Comparison of ENCODE assay signal across 9 cellular contexts in genomic region chr19:1469200-1469935, GRCh38. TPM values are rescaled to one million over a fixed set of nuclear protein-coding genes. Genes with fewer than 3 reads are reported as not detected.
DNase-seq lines count a peak whose midpoint lies in the region; ATAC-seq and TF ChIP-seq lines count a peak whose summit lies in the region.
"Had no signal": no experiment of that assay in that cellular context is flagged by ENCODE, and none has a peak within 500 bp of the region (broad histone marks: within the 10 kb centered on the region; RNA-seq: fewer than 3 reads in every experiment).

No MANE protein-coding gene starts in this region.

- H3K36me3 Mint-ChIP-seq in WTC11 = no peaks in the 10 kb centered on the region
- H3K36me3 Mint-ChIP-seq in stimulated activated memory B cell treated with anti-CD40 and anti-IgM and Interleukin-4, amounts not matched to agents 10 μg/mL and 1 μg/mL and 100 μg/mL, for 72 hours = peaks cover 5% of the 10 kb centered on the region

- H3K4me1 Mint-ChIP-seq in WTC11 = peaks cover 5% of the 10 kb centered on the region; the same call in 1 of the 2 replicates
- peaks cover 36% of the 10 kb centered on the region for H3K4me1 Mint-ChIP-seq in stimulated activated memory B cell treated with anti-CD40 and anti-IgM and Interleukin-4, amounts not matched to agents 10 μg/mL and 1 μg/mL and 100 μg/mL, for 72 hours

- peaks cover 70% of the 10 kb centered on the region for H3K27me3 Mint-ChIP-seq in WTC11 (ENCODE audit: low read depth)
- peaks cover 8% of the 10 kb centered on the region for H3K27me3 Mint-ChIP-seq in stimulated activated memory B cell treated with anti-CD40 and anti-IgM and Interleukin-4, amounts not matched to agents 10 μg/mL and 1 μg/mL and 100 μg/mL, for 72 hours

- no peaks in the 10 kb centered on the region for H3K9me3 Mint-ChIP-seq in WTC11
- no peaks in the 10 kb centered on the region for H3K9me3 Mint-ChIP-seq in stimulated activated memory B cell treated with anti-CD40 and anti-IgM and Interleukin-4, amounts not matched to agents 10 μg/mL and 1 μg/mL and 100 μg/mL, for 72 hours

- no peak for TF ChIP-seq CTCF in WTC11 (IDR thresholded peaks at IDR 0.05)

- no peak overlapping the region for H3K4me3 Mint-ChIP-seq in WTC11
- H3K4me3 Mint-ChIP-seq in stimulated activated memory B cell treated with anti-CD40 and anti-IgM and Interleukin-4, amounts not matched to agents 10 μg/mL and 1 μg/mL and 100 μg/mL, for 72 hours = no peak overlapping the region

- DNase-seq in DMS53 (lab: John Stamatoyannopoulos, UW) (peak; percentile 67), DMS53 treated with DMSO at 0.1 percent for 48 hours (lab: John Stamatoyannopoulos, UW; ENCODE audit: unreplicated experiment) (no peak), WTC11 (ENCODE audit: low spot score) (peak; percentile 53), left ventricle myocardium superior (peak; percentile 46), A172 (ENCODE audit: low spot score) (no peak), NCI-H187 (lab: John Stamatoyannopoulos, UW) (no peak)
- DNase-seq: 8988T had no signal

- CTCF ChIA-PET in WTC11 (lab: Charles Lee) = interaction anchor here (1.2 to 5.0 kb wide), 3 partner anchors 13 to 77 kb away, joined by 3 to 76 read pairs (median 56); no protein-coding TSS in a partner anchor

- intact Hi-C loops in left ventricle myocardium superior (cut with micrococcal nuclease) = no loop called here

- POLR2A ChIA-PET in WTC11 (lab: Charles Lee) = no interaction called here

- no peak for ATAC-seq in WTC11
- no peak for ATAC-seq in left ventricle myocardium superior
- peak; percentile 10 for ATAC-seq in stimulated activated memory B cell treated with anti-CD40 and anti-IgM and Interleukin-4, amounts not matched to agents 10 μg/mL and 1 μg/mL and 100 μg/mL, for 72 hours
- no peak for ATAC-seq in GM21737 (IDR thresholded peaks at IDR 0.05; ENCODE audit: unreplicated experiment)

- H3K27ac Mint-ChIP-seq in WTC11 = no peak overlapping the region
- peak overlapping the region; percentile 54 for H3K27ac Mint-ChIP-seq in stimulated activated memory B cell treated with anti-CD40 and anti-IgM and Interleukin-4, amounts not matched to agents 10 μg/mL and 1 μg/mL and 100 μg/mL, for 72 hours

TF ChIP-seq in WTC11, 78 proteins besides CTCF, POLR2A, EP300 and RAD21 (continues in another document):
- TF ChIP-seq IRF1 (CRISPR knock-in tag; IDR thresholded peaks at IDR 0.05) (no peak), RORB (CRISPR knock-in tag; IDR thresholded peaks at IDR 0.05) (no peak), ZNF121 (CRISPR knock-in tag; IDR thresholded peaks at IDR 0.05) (no peak), NFYB (CRISPR knock-in tag; conservative IDR thresholded peaks at IDR 0.05; ENCODE audit: low read depth) (no peak), OVOL2 (CRISPR knock-in tag; IDR thresholded peaks at IDR 0.05; ENCODE audit: borderline replicate concordance) (no peak), E2F4 (CRISPR knock-in tag; IDR thresholded peaks at IDR 0.05; ENCODE audit: borderline replicate concordance, low read depth) (no peak), ZMAT4 (CRISPR knock-in tag; IDR thresholded peaks at IDR 0.05) (no peak), FOXJ3 (CRISPR knock-in tag; IDR thresholded peaks at IDR 0.05; ENCODE audit: borderline replicate concordance) (no peak), TCF7 (CRISPR knock-in tag; IDR thresholded peaks at IDR 0.05; ENCODE audit: low read depth) (no peak), ARID4B (CRISPR knock-in tag; IDR thresholded peaks at IDR 0.05; ENCODE audit: borderline replicate concordance) (no peak), ETV6 (CRISPR knock-in tag; IDR thresholded peaks at IDR 0.05) (no peak), STAT6 (CRISPR knock-in tag; conservative IDR thresholded peaks at IDR 0.05; ENCODE audit: low read depth) (no peak)

RNA-seq across cellular contexts. Expression of gene C19orf25, which starts 9.6 kb away (rescaled TPM):
- total RNA-seq in WTC11 (2021) (56.5 to 65.7 TPM (median 60.4 TPM) in 3 replicates), left ventricle myocardium superior (16.2 TPM)
- total RNA-seq in A172 (2014; rRNA removed; shearing (Covaris generic)) = 44.0 and 60.4 TPM in 2 replicates

RNA-seq across cellular contexts. Expression of gene APC2, which starts 19.4 kb away (rescaled TPM):
- total RNA-seq in WTC11 (2021) = 1.0 to 1.4 TPM (median 1.1 TPM) in 3 replicates
- 0.17 TPM for total RNA-seq in left ventricle myocardium superior
- 0.79 and 5.5 TPM in 2 replicates for total RNA-seq in A172 (2014; rRNA removed; shearing (Covaris generic))

RNA-seq across cellular contexts. Expression of gene PCSK4, which starts 20.8 kb away (rescaled TPM):
- 18.6 to 22.4 TPM (median 21.5 TPM) in 3 replicates for total RNA-seq in WTC11 (2021)
- total RNA-seq in left ventricle myocardium superior = 2.8 TPM
- 3.1 and 5.4 TPM in 2 replicates for total RNA-seq in A172 (2014; rRNA removed; shearing (Covaris generic))

RNA-seq across cellular contexts. Expression of gene REEP6, which starts 21.6 kb away (rescaled TPM):
- total RNA-seq in WTC11 (2021) (17.0 to 19.5 TPM (median 19.1 TPM) in 3 replicates), left ventricle myocardium superior (0.72 TPM)
- total RNA-seq in A172 (2014; rRNA removed; shearing (Covaris generic)) = 4.1 and 4.3 TPM in 2 replicates

RNA-seq across cellular contexts. Expression of gene RPS15, which starts 31.2 kb away (rescaled TPM):
- total RNA-seq in WTC11 (2021) (1,932 to 2,169 TPM (median 2,158 TPM) in 3 replicates), left ventricle myocardium superior (625 TPM)
- 2,554 and 2,923 TPM in 2 replicates for total RNA-seq in A172 (2014; rRNA removed; shearing (Covaris generic))

Comparison
In these comparisons a context has a peak if more than half of its experiments do, and no peak if none do; other contexts are left out.
1. DNase-seq: peak in DMS53 (single experiment), WTC11 (single experiment) and left ventricle myocardium superior (single experiment); none in DMS53 treated with DMSO at 0.1 percent for 48 hours (single experiment), A172 (single experiment) and NCI-H187 (0 of 2).